Comparison of ENCODE assay signal across 9 cellular contexts in genomic region chr15:91694829-91695205, GRCh38.
DNase-seq lines count a peak whose midpoint lies in the region; ATAC-seq and TF ChIP-seq lines count a peak whose summit lies in the region.
"Had no signal": no experiment of that assay in that cellular context is flagged by ENCODE, and none has a peak within 500 bp of the region (broad histone marks: within the 10 kb centered on the region; RNA-seq: fewer than 3 reads in every experiment).

No MANE protein-coding gene starts in this region.

- H3K4me1 Mint-ChIP-seq in glutamatergic neuron (ENCODE audit: low read depth, unreplicated experiment): no peaks in the 10 kb centered on the region
- H3K4me1 Mint-ChIP-seq: CD8-positive, alpha-beta memory T cell had no signal

- ATAC-seq in GM18861 (IDR thresholded peaks at IDR 0.05; ENCODE audit: unreplicated experiment) (no peak), GM21529 (IDR thresholded peaks at IDR 0.05; ENCODE audit: unreplicated experiment) (no peak)

- H3K9me3 Mint-ChIP-seq in glutamatergic neuron (ENCODE audit: unreplicated experiment): no peaks in the 10 kb centered on the region
- H3K9me3 Mint-ChIP-seq: CD8-positive, alpha-beta memory T cell had no signal

- peak overlapping the region; percentile 51 for H3K4me3 ChIP-seq in fibroblast of the aortic adventitia (ENCODE audit: low read depth, low read length)

- TF ChIP-seq CTCF in AG09319 (IDR thresholded peaks at IDR 0.05; ENCODE audit: low read depth, low read length) (no peak), fibroblast of the aortic adventitia (IDR thresholded peaks at IDR 0.05; ENCODE audit: insufficient read depth, low read length) (no peak), glutamatergic neuron (IDR thresholded peaks at IDR 0.05; ENCODE audit: partially characterized antibody, unreplicated experiment) (no peak)

- H3K4me3 Mint-ChIP-seq in glutamatergic neuron (ENCODE audit: unreplicated experiment): no peak overlapping the region
- H3K4me3 Mint-ChIP-seq: CD8-positive, alpha-beta memory T cell had no signal

- no peaks in the 10 kb centered on the region for H3K27me3 Mint-ChIP-seq in glutamatergic neuron (ENCODE audit: unreplicated experiment)

- H3K36me3 Mint-ChIP-seq in glutamatergic neuron (ENCODE audit: unreplicated experiment): no peaks in the 10 kb centered on the region
- H3K36me3 Mint-ChIP-seq: CD8-positive, alpha-beta memory T cell had no signal

- DNase-seq in AG09319 (ENCODE audit: extremely low read depth, low read depth) (peak; percentile 7), RPMI7951 (ENCODE audit: low read depth) (peak; percentile 61), fibroblast of the aortic adventitia (ENCODE audit: low read depth) (peak; percentile 80), pons (ENCODE audit: low spot score) (peak; percentile 36), NCI-H187 treated with DMSO at 0.1 percent for 48 hours (lab: John Stamatoyannopoulos, UW) (no peak), glutamatergic neuron (no peak)
- DNase-seq: CD8-positive, alpha-beta memory T cell had no signal

- no peak overlapping the region for H3K27ac Mint-ChIP-seq in glutamatergic neuron (ENCODE audit: unreplicated experiment)
- H3K27ac Mint-ChIP-seq: CD8-positive, alpha-beta memory T cell had no signal

Comparison
In these comparisons a context has a peak if more than half of its experiments do, and no peak if none do; other contexts are left out.
1. DNase-seq: peak in AG09319 (single experiment), RPMI7951 (single experiment), fibroblast of the aortic adventitia (single experiment) and pons (single experiment); none in NCI-H187 treated with DMSO at 0.1 percent for 48 hours (single experiment) and glutamatergic neuron (single experiment).